Comparison of ENCODE assay signal across 23 cellular contexts in genomic region chr5:154865466-154866184, GRCh38. TPM values are rescaled to one million over a fixed set of nuclear protein-coding genes. Genes with fewer than 3 reads are reported as not detected.
DNase-seq lines count a peak whose midpoint lies in the region; ATAC-seq, FAIRE-seq and TF ChIP-seq lines count a peak whose summit lies in the region.
"Had no signal": no experiment of that assay in that cellular context is flagged by ENCODE, and none has a peak within 500 bp of the region (broad histone marks: within the 10 kb centered on the region; RNA-seq: fewer than 3 reads in every experiment).

No MANE protein-coding gene starts in this region.

- TF ChIP-seq CTCF in HepG2 (CRISPR knock-in tag; IDR thresholded peaks at IDR 0.05) (no peak), right lobe of liver (IDR thresholded peaks at IDR 0.05) (no peak), adrenal gland (IDR thresholded peaks at IDR 0.05) (no peak), tibial nerve (IDR thresholded peaks at IDR 0.05) (no peak)

- TF ChIP-seq POLR2A in HepG2 (IDR thresholded peaks at IDR 0.05; ENCODE audit: insufficient read depth in 1 of 2, low read depth in 2 of 2, low read length in 2 of 2) (no peak), right lobe of liver (IDR thresholded peaks at IDR 0.05) (no peak), adrenal gland (IDR thresholded peaks at IDR 0.05) (no peak), tibial nerve (IDR thresholded peaks at IDR 0.05) (no peak)

- POLR2A ChIA-PET in HepG2 (lab: Yijun Ruan, JAX) = no interaction called here

- ATAC-seq in HepG2 (no peak), right lobe of liver (no peak), HG02840 (IDR thresholded peaks at IDR 0.05; ENCODE audit: low FRiP score, unreplicated experiment) (no peak)
- ATAC-seq: T-cell had no signal

- WGBS in HepG2 (ENCODE audit: low lambda C conversion rate) = 64% methylated on average over 5 of the region's 5 CpGs
- WGBS in right lobe of liver (ENCODE audit: insufficient coverage, low coverage, low lambda C conversion rate, missing lambda C conversion rate) = 67% methylated on average over 5 of the region's 5 CpGs
- WGBS in adrenal gland, 4 donors = 37 to 46% (median 42%) methylated on average over 5 of the region's 5 CpGs
- WGBS in tibial nerve, 2 donors = 31 to 35% methylated on average over 5 of the region's 5 CpGs

- H3K9me3 ChIP-seq in HepG2 (ENCODE audit: low read length) (no peaks in the 10 kb centered on the region), right lobe of liver (no peaks in the 10 kb centered on the region), adrenal gland (replicated peaks in 1 of 3) (no peaks in the 10 kb centered on the region), tibial nerve (no peaks in the 10 kb centered on the region)
- H3K9me3 ChIP-seq: tibial artery had no signal

- DNase-seq in HepG2 (ENCODE audit: low spot score) (peak; percentile 66), right lobe of liver (no peak), adrenal gland (no peak), iris pigment epithelial cell (ENCODE audit: low read depth) (peak; percentile 75), tibial nerve (ENCODE audit: low spot score in 2 of 2) (no peak), NCI-H2029 (lab: John Stamatoyannopoulos, UW) (no peak)
- DNase-seq in activated effector memory CD4-positive, alpha-beta T cell treated with Interleukin-2 at 50 U/mL for 16 hours = no peak
- DNase-seq: activated CD4-positive, alpha-beta T cell treated with anti-CD3 and anti-CD28 coated beads, Interleukin-2, amount 50 U/mL, for 1 hour; CD8-positive, alpha-beta memory T cell; DMS53; GF-D8; GM23248; KBM-7; kidney glomerular epithelial cell; NCI-H1694 treated with DMSO at 0.1 percent for 48 hours; NCI-H226; NCI-H82; SHP77 treated with DMSO at 0.1 percent for 48 hours; T-cell; tibial artery had no signal

- no peak overlapping the region for H2AFZ ChIP-seq in HepG2 (ENCODE audit: low read length)
- H2AFZ ChIP-seq: GM23248 had no signal

- peaks cover 6 to 45% of the 10 kb centered on the region in 2 experiments for H3K36me3 ChIP-seq in HepG2 (replicated peaks in 1 of 2; ENCODE audit: control insufficient read depth in 1 of 2, insufficient read depth in 2 of 2, low read length in 2 of 2)
- peaks cover 0 to 23% (median under 1%) of the 10 kb centered on the region in 4 donors for H3K36me3 ChIP-seq in right lobe of liver
- peaks cover 0 to 37% of the 10 kb centered on the region in 2 donors for H3K36me3 ChIP-seq in adrenal gland (replicated peaks in 1 of 2)
- H3K36me3 ChIP-seq in tibial nerve = peaks cover 0 to 56% (median 4%) of the 10 kb centered on the region in 3 donors

- intact Hi-C loops in HepG2 (cut with micrococcal nuclease; ENCODE audit: unreplicated experiment) (no loop called here), right lobe of liver (cut with DNase I) (no loop called here), adrenal gland (cut with DNase I) (loop anchor here in 1 of 2 donors (10.0 kb wide), 1 partner anchor 69 kb away; the partner anchor contains the start of gene GEMIN5)

- H3K27ac ChIP-seq in HepG2 (ENCODE audit: extremely low read length, insufficient read depth, low read length) (no peak overlapping the region), right lobe of liver (no peak overlapping the region), adrenal gland (peak overlapping the region in 3 of 5 donors; percentile 44 to 60 (median 45)), tibial nerve (peak overlapping the region in 3 of 4 donors; percentile 21 to 60 (median 57))
- H3K27ac ChIP-seq: cardiac muscle cell, epithelial cell of prostate, GM23248 had no signal

- H3K27me3 ChIP-seq in HepG2 (ENCODE audit: control insufficient read depth in 1 of 2, insufficient read depth in 2 of 2, low read length in 2 of 2) = no peaks in the 10 kb centered on the region
- H3K27me3 ChIP-seq in right lobe of liver = no peaks in the 10 kb centered on the region
- no peaks in the 10 kb centered on the region for H3K27me3 ChIP-seq in adrenal gland
- H3K27me3 ChIP-seq in tibial nerve = no peaks in the 10 kb centered on the region
- H3K27me3 ChIP-seq: cardiac muscle cell, tibial artery had no signal

- in situ Hi-C loops in HepG2 (cut with HindIII; ENCODE audit: extremely low pct_ligation_motif_present, low pct_unique_long_range_greater_than_20kb) = no loop called here

- CTCF ChIA-PET in HepG2 (lab: Yijun Ruan, JAX; ENCODE audit: low intra/inter-chr PET ratio, low total read pairs) = no interaction called here

- H3K4me2 ChIP-seq in HepG2 (ENCODE audit: low read depth, low read length) = no peak overlapping the region

- no peak for TF ChIP-seq RAD21 in HepG2 (CRISPR knock-in tag; IDR thresholded peaks at IDR 0.05)

- no peak overlapping the region for H3K4me3 ChIP-seq in HepG2 (replicated peaks in 1 of 3; ENCODE audit: insufficient read depth in 1 of 3, low read depth in 2 of 3, low read length in 3 of 3)
- H3K4me3 ChIP-seq in right lobe of liver = no peak overlapping the region
- no peak overlapping the region for H3K4me3 ChIP-seq in adrenal gland
- no peak overlapping the region for H3K4me3 ChIP-seq in tibial nerve
- H3K4me3 ChIP-seq: cardiac muscle cell, GM23248, tibial artery had no signal

- BruUV-seq in HepG2 (replicated peaks; lab: Mats Ljungman, UMichigan) = no TSS peak

- TF ChIP-seq EP300 in HepG2 (IDR thresholded peaks at IDR 0.05; ENCODE audit: low read depth in 2 of 2, low read length in 2 of 2) (peak in 1 of 2 experiments; percentile 37; a peak in 1 of 4 replicates), HepG2 (CRISPR knock-in tag; IDR thresholded peaks at IDR 0.05; ENCODE audit: borderline replicate concordance) (no peak), tibial nerve (IDR thresholded peaks at IDR 0.05) (no peak)

- peak; percentile 23 for FAIRE-seq in HepG2 (lab: Jason Lieb, UNC)

- peaks cover 51% of the 10 kb centered on the region for H3K79me2 ChIP-seq in HepG2 (ENCODE audit: insufficient read depth, low read length)

- peaks cover 49% of the 10 kb centered on the region for H3K4me1 ChIP-seq in HepG2 (ENCODE audit: insufficient read depth, low read length)
- peaks cover 0 to 14% (median 4%) of the 10 kb centered on the region in 4 donors for H3K4me1 ChIP-seq in right lobe of liver
- H3K4me1 ChIP-seq in adrenal gland (replicated peaks in 1 of 2) = peaks cover 21 to 36% of the 10 kb centered on the region in 2 donors
- H3K4me1 ChIP-seq in tibial nerve = peaks cover 0 to 67% (median 19%) of the 10 kb centered on the region in 4 donors

- H4K20me1 ChIP-seq in HepG2 (ENCODE audit: insufficient read depth, low read length) = peaks cover 25% of the 10 kb centered on the region

- no peak overlapping the region for H3K9ac ChIP-seq in HepG2 (ENCODE audit: insufficient read depth, low read depth, low read length)
- H3K9ac ChIP-seq: GM23248 had no signal

RNA-seq across cellular contexts. Expression of gene CNOT8, which starts 7.2 kb away (rescaled TPM):
- total RNA-seq in HepG2 (2016; rRNA removed; fragmentation: Illumina TruSeq; extraction: Trizol) (37.1 and 50.3 TPM in 2 replicates), right lobe of liver (10 to 100 TPM; 12.4 to 19.6 (median 16.5) TPM), adrenal gland (100 to 1,000 TPM in 2 of 8 donors, 10 to 100 TPM in 6; 49.8 to 109 (median 71.4) TPM), tibial nerve (100 to 1,000 TPM in 2 of 4 donors, 10 to 100 TPM in 2; 83.9 to 136 (median 102) TPM)
- 8.5 and 9.5 TPM in 2 replicates for total RNA-seq in HepG2 (2016; cell fraction: cytosol; rRNA removed; fragmentation: Illumina TruSeq; extraction: Trizol; ENCODE audit: low read depth)
- 38.6 and 50.3 TPM in 2 replicates for total RNA-seq in HepG2 (2016; cell fraction: insoluble cytoplasmic fraction; rRNA removed; fragmentation: Illumina TruSeq; extraction: Trizol)
- total RNA-seq in HepG2 (2016; cell fraction: membrane; rRNA removed; fragmentation: Illumina TruSeq; extraction: Trizol) = 21.9 and 23.8 TPM in 2 replicates
- 27.1 and 28.0 TPM in 2 replicates for total RNA-seq in HepG2 (2016; cell fraction: nucleus; rRNA removed; fragmentation: Illumina TruSeq; extraction: Trizol)
- polyA plus RNA-seq in HepG2 (2011; rRNA removed) (63.8 and 74.9 TPM in 2 replicates), adrenal gland (10 to 100 TPM; 25.6 to 64.0 (median 47.9) TPM)
- polyA plus RNA-seq in HepG2 (2011; cell fraction: cytosol; rRNA removed) = 63.2 and 67.0 TPM in 2 replicates
- 46.3 and 57.5 TPM in 2 replicates for polyA plus RNA-seq in HepG2 (2011; cell fraction: nucleus; rRNA removed)
- 54.8 and 56.2 TPM in 2 replicates for polyA plus RNA-seq in HepG2 (2012)
- 4.1 and 5.1 TPM in 2 replicates for polyA plus RNA-seq in HepG2 (2016; cell fraction: cytosol; fragmentation: Illumina TruSeq; extraction: Trizol; ENCODE audit: low read depth)
- 41.9 and 42.7 TPM in 2 replicates for polyA plus RNA-seq in HepG2 (2016; cell fraction: insoluble cytoplasmic fraction; fragmentation: Illumina TruSeq; extraction: Trizol; ENCODE audit: low read depth)
- polyA plus RNA-seq in HepG2 (2016; cell fraction: membrane; fragmentation: Illumina TruSeq; extraction: Trizol; ENCODE audit: low read depth) = 12.2 and 12.5 TPM in 2 replicates
- polyA plus RNA-seq in HepG2 (2016; cell fraction: nucleus; fragmentation: Illumina TruSeq; extraction: Trizol; ENCODE audit: insufficient read depth, low read depth) = 48.0 and 49.6 TPM in 2 replicates
- 31.6 and 52.4 TPM in 2 replicates for polyA minus RNA-seq in HepG2 (2011; rRNA and poly(A)+ RNA removed; ENCODE audit: low replicate concordance)
- polyA minus RNA-seq in HepG2 (2011; cell fraction: cytosol; rRNA and poly(A)+ RNA removed) = 51.4 and 54.3 TPM in 2 replicates
- polyA minus RNA-seq in HepG2 (2011; cell fraction: nucleus; rRNA and poly(A)+ RNA removed) = 35.0 and 39.0 TPM in 2 replicates

RNA-seq across cellular contexts. Expression of gene FAXDC2, which starts 15.2 kb away (rescaled TPM):
- total RNA-seq in HepG2 (2016; rRNA removed; fragmentation: Illumina TruSeq; extraction: Trizol) (3.0 and 4.7 TPM in 2 replicates), right lobe of liver (10 to 100 TPM; 27.3 to 98.1 (median 53.2) TPM), adrenal gland (10 to 100 TPM; 20.0 to 86.2 (median 52.2) TPM), tibial nerve (100 to 1,000 TPM in 1 of 4 donors, 10 to 100 TPM in 3; 57.6 to 154 (median 75.8) TPM)
- 1.3 and 1.5 TPM in 2 replicates for total RNA-seq in HepG2 (2016; cell fraction: cytosol; rRNA removed; fragmentation: Illumina TruSeq; extraction: Trizol; ENCODE audit: low read depth)
- 4.3 and 5.0 TPM in 2 replicates for total RNA-seq in HepG2 (2016; cell fraction: insoluble cytoplasmic fraction; rRNA removed; fragmentation: Illumina TruSeq; extraction: Trizol)
- total RNA-seq in HepG2 (2016; cell fraction: membrane; rRNA removed; fragmentation: Illumina TruSeq; extraction: Trizol) = 3.5 and 4.3 TPM in 2 replicates
- 5.5 and 5.8 TPM in 2 replicates for total RNA-seq in HepG2 (2016; cell fraction: nucleus; rRNA removed; fragmentation: Illumina TruSeq; extraction: Trizol)
- polyA plus RNA-seq in HepG2 (2011; rRNA removed) (49.5 and 58.8 TPM in 2 replicates), adrenal gland (10 to 100 TPM; 12.2 to 38.5 (median 21.7) TPM)
- polyA plus RNA-seq in HepG2 (2011; cell fraction: cytosol; rRNA removed) = 41.5 and 43.5 TPM in 2 replicates
- 45.2 and 57.4 TPM in 2 replicates for polyA plus RNA-seq in HepG2 (2011; cell fraction: nucleus; rRNA removed)
- polyA plus RNA-seq in HepG2 (2012) = 27.6 and 33.1 TPM in 2 replicates
- polyA plus RNA-seq in HepG2 (2016; cell fraction: cytosol; fragmentation: Illumina TruSeq; extraction: Trizol; ENCODE audit: low read depth) = 1.3 and 1.9 TPM in 2 replicates
- 3.7 and 4.2 TPM in 2 replicates for polyA plus RNA-seq in HepG2 (2016; cell fraction: insoluble cytoplasmic fraction; fragmentation: Illumina TruSeq; extraction: Trizol; ENCODE audit: low read depth)
- polyA plus RNA-seq in HepG2 (2016; cell fraction: membrane; fragmentation: Illumina TruSeq; extraction: Trizol; ENCODE audit: low read depth) = 3.9 and 4.0 TPM in 2 replicates
- polyA plus RNA-seq in HepG2 (2016; cell fraction: nucleus; fragmentation: Illumina TruSeq; extraction: Trizol; ENCODE audit: insufficient read depth, low read depth) = 6.6 and 7.0 TPM in 2 replicates
- polyA minus RNA-seq in HepG2 (2011; rRNA and poly(A)+ RNA removed; ENCODE audit: low replicate concordance) = 0.05 and 101 TPM in 2 replicates
- polyA minus RNA-seq in HepG2 (2011; cell fraction: cytosol; rRNA and poly(A)+ RNA removed) = 23.1 and 27.3 TPM in 2 replicates
- polyA minus RNA-seq in HepG2 (2011; cell fraction: nucleus; rRNA and poly(A)+ RNA removed) = 39.9 and 40.4 TPM in 2 replicates

Comparison
In these comparisons a context has a peak if more than half of its experiments do, and no peak if none do; other contexts are left out.
1. DNase-seq: peak in HepG2 (single experiment) and iris pigment epithelial cell (single experiment); none in right lobe of liver (0 of 3), adrenal gland (0 of 7), tibial nerve (0 of 2), NCI-H2029 (single experiment) and activated effector memory CD4-positive, alpha-beta T cell treated with Interleukin-2 at 50 U/mL for 16 hours (single experiment).
2. H3K27ac ChIP-seq: peak in adrenal gland (3 of 5) and tibial nerve (3 of 4); none in HepG2 (single experiment) and right lobe of liver (0 of 3).